In the genomic region with DNA sequence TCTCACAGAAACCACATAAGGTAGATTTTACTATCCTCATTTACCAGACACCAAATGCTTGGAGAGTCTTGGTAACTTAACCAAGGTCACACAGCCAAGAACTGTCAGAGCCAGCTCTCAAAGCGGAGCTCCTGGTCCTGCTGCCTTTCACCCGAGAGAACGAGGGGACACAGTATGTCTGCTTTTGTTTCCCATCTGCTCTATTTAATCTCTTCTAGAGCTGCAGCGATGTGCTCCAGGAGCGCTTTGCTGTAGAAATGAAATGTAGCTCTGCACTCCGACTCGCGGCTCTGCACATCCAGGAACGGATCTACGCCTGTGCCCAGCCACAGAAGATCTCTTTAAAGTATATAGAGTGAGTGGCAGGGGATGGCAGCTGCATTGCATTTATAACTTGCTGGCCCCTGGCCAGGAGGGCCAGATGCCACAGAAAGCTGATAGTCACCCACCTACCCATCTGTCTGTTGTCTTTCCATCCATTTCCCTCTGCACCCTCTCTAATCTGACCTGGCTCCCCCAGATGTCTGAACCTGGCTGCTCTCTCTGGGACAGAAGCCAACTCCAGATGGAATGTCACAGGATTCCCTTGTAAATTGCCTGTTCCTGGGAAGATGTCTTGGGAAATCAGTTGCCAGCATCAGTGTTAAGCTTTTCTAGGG, we compare ENCODE assay signal across 19 cellular contexts. TPM values are rescaled to one million over a fixed set of nuclear protein-coding genes. Genes with fewer than 3 reads are reported as not detected.
DNase-seq lines count a peak whose midpoint lies in the region; ATAC-seq and TF ChIP-seq lines count a peak whose summit lies in the region.
"Had no signal": no experiment of that assay in that cellular context is flagged by ENCODE, and none has a peak within 500 bp of the region (broad histone marks: within the 10 kb centered on the region; RNA-seq: fewer than 3 reads in every experiment).

No MANE protein-coding gene starts in this region.

- peaks cover 8% of the 10 kb centered on the region for H3K27me3 ChIP-seq in BJ (ENCODE audit: control insufficient read depth, insufficient read depth, low read length)
- H3K27me3 ChIP-seq: ovary, right lobe of liver had no signal

- H3K36me3 ChIP-seq in BJ (ENCODE audit: control insufficient read depth, insufficient read depth, low read length) = no peaks in the 10 kb centered on the region
- H3K36me3 ChIP-seq: ovary, right lobe of liver, tibial artery had no signal

- POLR2A ChIA-PET in BJ (lab: Charles Lee) = no interaction called here

- CTCF ChIA-PET in BJ (lab: Yijun Ruan, JAX) = interaction anchor here (1.2 to 2.4 kb wide), 3 partner anchors 10 to 140 kb away, joined by 3 to 10 read pairs (median 4); partner anchors contain the start of gene TOMM5

- peak; percentile 5 for DNase-seq in BJ (ENCODE audit: low read depth)
- DNase-seq in G401 (ENCODE audit: low spot score) = peak; percentile 68
- DNase-seq in NCI-H524 (lab: John Stamatoyannopoulos, UW) = peak; percentile 99
- peak; percentile 50 for DNase-seq in cerebellum (ENCODE audit: low spot score)
- no peak for DNase-seq in stimulated activated CD4-positive, alpha-beta T cell treated with anti-CD3 and anti-CD28 coated beads, Interleukin-2, amount 100 ng/mL, for 24 hours
- no peak for DNase-seq in SW480 (ENCODE audit: low spot score)
- DNase-seq: activated CD4-positive, alpha-beta memory T cell treated with anti-CD3 and anti-CD28 coated beads, Interleukin-2, amount 10 ng/mL, durations not matched to agents 7 days and 5 days; activated naive CD4-positive, alpha-beta T cell treated with Interleukin-2 at 50 U/mL for 16 hours; CD8-positive, alpha-beta memory T cell; erythroblast; H9; naive thymus-derived CD4-positive, alpha-beta T cell; NCI-H345; ovary; right lobe of liver; stimulated activated naive CD4-positive, alpha-beta T cell; tibial artery had no signal

- in situ Hi-C loops in G401 (cut with HindIII; ENCODE audit: low sequenced_read_pairs) = no loop called here

- ATAC-seq in GM18511 (IDR thresholded peaks at IDR 0.05; ENCODE audit: unreplicated experiment) = no peak
- no peak for ATAC-seq in HG03460 (IDR thresholded peaks at IDR 0.05; ENCODE audit: unreplicated experiment)
- ATAC-seq: naive thymus-derived CD4-positive, alpha-beta T cell; right lobe of liver had no signal

- H3K4me3 ChIP-seq in BJ (ENCODE audit: low read depth, low read length) = no peak overlapping the region
- H3K4me3 ChIP-seq: ovary, right lobe of liver, tibial artery had no signal

- no peak for TF ChIP-seq CTCF in BJ (IDR thresholded peaks at IDR 0.05; ENCODE audit: insufficient read depth, low read depth, low read length)

RNA-seq across cellular contexts. Expression of gene TRMT10B, which starts 21.4 kb away (rescaled TPM):
- polyA plus RNA-seq in BJ (2011; rRNA removed) = 5.3 and 5.8 TPM in 2 replicates
- 1.7 and 2.0 TPM in 2 replicates for polyA minus RNA-seq in BJ (2011; rRNA and poly(A)+ RNA removed)
- 1.9 and 2.1 TPM in 2 replicates for total RNA-seq in G401 (2014; rRNA removed; shearing (Covaris generic))
- 5.1 TPM for total RNA-seq in cerebellum

RNA-seq across cellular contexts. Expression of gene EXOSC3, which starts 52.6 kb away (rescaled TPM):
- polyA plus RNA-seq in BJ (2011; rRNA removed) = 14.2 and 21.8 TPM in 2 replicates
- 7.7 and 10.4 TPM in 2 replicates for polyA minus RNA-seq in BJ (2011; rRNA and poly(A)+ RNA removed)
- 65.3 and 86.5 TPM in 2 replicates for total RNA-seq in G401 (2014; rRNA removed; shearing (Covaris generic))
- 81.1 TPM for total RNA-seq in cerebellum

Comparison
In these comparisons a context has a peak if more than half of its experiments do, and no peak if none do; other contexts are left out.
1. DNase-seq: peak in BJ (single experiment), G401 (single experiment), NCI-H524 (2 of 2) and cerebellum (single experiment); none in stimulated activated CD4-positive, alpha-beta T cell treated with anti-CD3 and anti-CD28 coated beads, Interleukin-2, amount 100 ng/mL, for 24 hours (0 of 2) and SW480 (single experiment).